Comparison of ENCODE assay signal across 18 cellular contexts in the genomic region with DNA sequence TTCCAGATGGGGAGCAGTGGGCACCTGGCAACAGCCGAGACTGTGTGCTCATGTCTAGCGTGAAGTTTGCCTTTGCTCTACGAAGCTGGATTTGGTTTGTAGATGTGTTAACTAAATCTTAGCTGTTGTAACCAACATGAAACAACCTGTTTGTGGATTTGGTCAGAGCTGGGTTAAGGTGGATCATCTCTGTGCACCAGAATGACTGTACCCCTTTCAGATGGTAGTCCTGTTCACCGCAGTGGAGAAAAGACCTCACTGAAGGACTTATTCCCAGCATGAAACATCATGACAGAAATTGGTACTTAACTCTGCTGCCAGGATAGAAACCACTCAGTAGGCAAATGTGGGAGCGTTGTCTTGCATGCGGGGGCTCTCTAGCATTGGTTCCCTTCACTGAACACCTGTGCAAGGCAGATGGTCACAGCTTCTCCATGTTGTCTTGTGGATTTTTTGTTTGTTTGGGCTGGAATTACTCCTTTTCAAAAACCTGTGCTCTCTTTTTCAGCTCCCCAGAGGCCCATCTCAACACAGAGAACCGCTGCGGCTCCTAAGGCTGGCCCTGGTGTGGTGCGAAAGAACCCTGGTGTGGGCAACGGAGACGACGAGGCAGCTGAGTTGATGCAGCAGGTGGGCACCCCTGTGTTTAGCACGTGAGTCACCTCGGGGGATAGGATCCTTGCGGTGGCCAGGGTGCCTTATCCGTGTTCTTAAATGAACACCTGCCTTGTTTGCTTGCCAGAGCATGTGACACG. TPM values are rescaled to one million over a fixed set of nuclear protein-coding genes. Genes with fewer than 3 reads are reported as not detected.
DNase-seq lines count a peak whose midpoint lies in the region; ATAC-seq and TF ChIP-seq lines count a peak whose summit lies in the region.
"Had no signal": no experiment of that assay in that cellular context is flagged by ENCODE, and none has a peak within 500 bp of the region (broad histone marks: within the 10 kb centered on the region; RNA-seq: fewer than 3 reads in every experiment).

No MANE protein-coding gene starts in this region.

- no peaks in the 10 kb centered on the region for H3K4me1 ChIP-seq in thyroid gland

- peak; percentile 60 for ATAC-seq in activated CD8-positive, alpha-beta memory T cell treated with anti-CD3 and anti-CD28 coated beads, Interleukin-2, amount 10 ng/mL, durations not matched to agents 7 days and 5 days
- no peak for ATAC-seq in stimulated activated naive B cell treated with anti-CD40 and anti-IgM and Interleukin-4, amounts not matched to agents 10 μg/mL and 1 μg/mL and 100 μg/mL, for 72 hours (replicated peaks)
- ATAC-seq in GM18520 (IDR thresholded peaks at IDR 0.05; ENCODE audit: unreplicated experiment), result no peak
- ATAC-seq: body of pancreas, heart right ventricle had no signal

- no peak overlapping the region for H3K4me3 Mint-ChIP-seq in activated CD8-positive, alpha-beta memory T cell treated with anti-CD3 and anti-CD28 coated beads, Interleukin-2, amount 10 ng/mL, durations not matched to agents 7 days and 5 days
- no peak overlapping the region for H3K4me3 Mint-ChIP-seq in activated naive CD8-positive, alpha-beta T cell treated with anti-CD3 and anti-CD28 coated beads for 36 hours
- H3K4me3 Mint-ChIP-seq in stimulated activated naive B cell treated with anti-CD40 and anti-IgM and Interleukin-4, amounts not matched to agents 10 μg/mL and 1 μg/mL and 100 μg/mL, for 72 hours, result no peak overlapping the region
- H3K4me3 Mint-ChIP-seq: nephron; T-helper 2 cell treated with Interferon-gamma antibody and Interleukin-4, amounts not matched to agents 5 μg/mL and 100 μg/mL, for 36 hours had no signal

- peak; percentile 52 for DNase-seq in activated CD8-positive, alpha-beta memory T cell treated with anti-CD3 and anti-CD28 coated beads, Interleukin-2, amount 10 ng/mL, durations not matched to agents 7 days and 5 days
- no peak for DNase-seq in activated CD8-positive, alpha-beta memory T cell treated with anti-CD3 and anti-CD28 coated beads, Interleukin-2, amount 50 U/mL, for 4 hours
- DNase-seq in NCI-H2107 (lab: John Stamatoyannopoulos, UW) (peak; percentile 40), thyroid gland (no peak), occipital lobe (lab: John Stamatoyannopoulos, UW) (no peak)
- no peak for DNase-seq in activated naive CD8-positive, alpha-beta T cell treated with anti-CD3 and anti-CD28 coated beads for 36 hours
- DNase-seq in stimulated activated naive B cell treated with anti-CD40 and anti-IgM and Interleukin-4, amounts not matched to agents 10 μg/mL and 1 μg/mL and 100 μg/mL, for 72 hours, result no peak
- DNase-seq: activated effector memory CD4-positive, alpha-beta T cell treated with Interleukin-2 at 50 U/mL for 16 hours; COR-L47; dermis blood vessel endothelial cell; heart right ventricle; NCI-H446 treated with DMSO at 0.1 percent for 48 hours had no signal

- H3K27me3 ChIP-seq in thyroid gland, result no peaks in the 10 kb centered on the region
- H3K27me3 ChIP-seq: body of pancreas, heart right ventricle had no signal

- intact Hi-C loops in thyroid gland (cut with DNase I), result no loop called here

- TF ChIP-seq POLR2A in thyroid gland (IDR thresholded peaks at IDR 0.05), result no peak

- H3K27me3 Mint-ChIP-seq in activated CD8-positive, alpha-beta memory T cell treated with anti-CD3 and anti-CD28 coated beads, Interleukin-2, amount 10 ng/mL, durations not matched to agents 7 days and 5 days, result no peaks in the 10 kb centered on the region
- no peaks in the 10 kb centered on the region for H3K27me3 Mint-ChIP-seq in activated naive CD8-positive, alpha-beta T cell treated with anti-CD3 and anti-CD28 coated beads for 36 hours
- no peaks in the 10 kb centered on the region for H3K27me3 Mint-ChIP-seq in stimulated activated naive B cell treated with anti-CD40 and anti-IgM and Interleukin-4, amounts not matched to agents 10 μg/mL and 1 μg/mL and 100 μg/mL, for 72 hours

- 93 to 96% methylated on average over 16 to 17 of the region's 17 CpGs for WGBS in thyroid gland, 2 donors

- CTCF ChIA-PET in activated CD8-positive, alpha-beta memory T cell treated with anti-CD3 and anti-CD28 coated beads, Interleukin-2, amount 10 ng/mL, durations not matched to agents 7 days and 5 days (lab: Charles Lee), result interaction anchor here (1.1 kb wide), 1 partner anchor 61 kb away, joined by 3 read pairs; no protein-coding TSS in a partner anchor

- peaks cover 42% of the 10 kb centered on the region for H3K4me1 Mint-ChIP-seq in activated CD8-positive, alpha-beta memory T cell treated with anti-CD3 and anti-CD28 coated beads, Interleukin-2, amount 10 ng/mL, durations not matched to agents 7 days and 5 days
- H3K4me1 Mint-ChIP-seq in activated naive CD8-positive, alpha-beta T cell treated with anti-CD3 and anti-CD28 coated beads for 36 hours, result peaks cover 25% of the 10 kb centered on the region
- peaks cover 5 to 12% of the 10 kb centered on the region in 2 donors for H3K4me1 Mint-ChIP-seq in stimulated activated naive B cell treated with anti-CD40 and anti-IgM and Interleukin-4, amounts not matched to agents 10 μg/mL and 1 μg/mL and 100 μg/mL, for 72 hours
- H3K4me1 Mint-ChIP-seq: nephron had no signal

- H3K9me3 Mint-ChIP-seq in activated CD8-positive, alpha-beta memory T cell treated with anti-CD3 and anti-CD28 coated beads, Interleukin-2, amount 10 ng/mL, durations not matched to agents 7 days and 5 days (ENCODE audit: low read depth), result no peaks in the 10 kb centered on the region
- H3K9me3 Mint-ChIP-seq in activated naive CD8-positive, alpha-beta T cell treated with anti-CD3 and anti-CD28 coated beads for 36 hours, result no peaks in the 10 kb centered on the region
- H3K9me3 Mint-ChIP-seq in stimulated activated naive B cell treated with anti-CD40 and anti-IgM and Interleukin-4, amounts not matched to agents 10 μg/mL and 1 μg/mL and 100 μg/mL, for 72 hours, result no peaks in the 10 kb centered on the region
- H3K9me3 Mint-ChIP-seq: nephron; T-helper 2 cell treated with Interferon-gamma antibody and Interleukin-4, amounts not matched to agents 5 μg/mL and 100 μg/mL, for 36 hours had no signal

- no peaks in the 10 kb centered on the region for H3K9me3 ChIP-seq in thyroid gland
- H3K9me3 ChIP-seq: body of pancreas, heart right ventricle had no signal

- no peak for TF ChIP-seq CTCF in thyroid gland (IDR thresholded peaks at IDR 0.05)

- no peak overlapping the region for H3K27ac Mint-ChIP-seq in activated CD8-positive, alpha-beta memory T cell treated with anti-CD3 and anti-CD28 coated beads, Interleukin-2, amount 10 ng/mL, durations not matched to agents 7 days and 5 days
- H3K27ac Mint-ChIP-seq in activated naive CD8-positive, alpha-beta T cell treated with anti-CD3 and anti-CD28 coated beads for 36 hours, result peak overlapping the region; percentile 12
- H3K27ac Mint-ChIP-seq in stimulated activated naive B cell treated with anti-CD40 and anti-IgM and Interleukin-4, amounts not matched to agents 10 μg/mL and 1 μg/mL and 100 μg/mL, for 72 hours, result peak overlapping the region; percentile 5
- H3K27ac Mint-ChIP-seq: nephron; T-helper 2 cell treated with Interferon-gamma antibody and Interleukin-4, amounts not matched to agents 5 μg/mL and 100 μg/mL, for 36 hours had no signal

- H3K36me3 Mint-ChIP-seq in activated CD8-positive, alpha-beta memory T cell treated with anti-CD3 and anti-CD28 coated beads, Interleukin-2, amount 10 ng/mL, durations not matched to agents 7 days and 5 days, result peaks cover 54% of the 10 kb centered on the region
- H3K36me3 Mint-ChIP-seq in activated naive CD8-positive, alpha-beta T cell treated with anti-CD3 and anti-CD28 coated beads for 36 hours, result peaks cover 32% of the 10 kb centered on the region
- H3K36me3 Mint-ChIP-seq in stimulated activated naive B cell treated with anti-CD40 and anti-IgM and Interleukin-4, amounts not matched to agents 10 μg/mL and 1 μg/mL and 100 μg/mL, for 72 hours, result peaks cover 34 to 52% of the 10 kb centered on the region in 2 donors

- no peak overlapping the region for H3K27ac ChIP-seq in thyroid gland
- H3K27ac ChIP-seq: body of pancreas, heart right ventricle had no signal

- no peak overlapping the region for H3K4me3 ChIP-seq in thyroid gland (replicated peaks in 1 of 3)
- H3K4me3 ChIP-seq: body of pancreas, heart right ventricle, lung had no signal

- peaks cover 36 to 38% of the 10 kb centered on the region in 2 donors for H3K36me3 ChIP-seq in thyroid gland

RNA-seq across cellular contexts. Expression of a gene that starts 19.3 kb away (rescaled TPM):
- 1 to 10 TPM in 1 of 2 experiments, under 1 TPM in 1; 0.30 to 1.1 TPM for total RNA-seq in activated CD8-positive, alpha-beta memory T cell treated with anti-CD3 and anti-CD28 coated beads, Interleukin-2, amount 10 ng/mL, durations not matched to agents 7 days and 5 days
- under 1 TPM; 0.27 to 0.56 TPM for total RNA-seq in activated naive CD8-positive, alpha-beta T cell treated with anti-CD3 and anti-CD28 coated beads for 36 hours
- total RNA-seq in thyroid gland (1 to 10 TPM in 1 of 4 donors, under 1 TPM in 1, not detected in 2; 0.27 to 2.3 TPM), occipital lobe (not detected)
- total RNA-seq: OCI-LY7 had no signal

RNA-seq across cellular contexts. Expression of a gene that starts 19.6 kb away (rescaled TPM):
- 100 to 1,000 TPM; 114 to 149 TPM for total RNA-seq in activated CD8-positive, alpha-beta memory T cell treated with anti-CD3 and anti-CD28 coated beads, Interleukin-2, amount 10 ng/mL, durations not matched to agents 7 days and 5 days
- total RNA-seq in activated naive CD8-positive, alpha-beta T cell treated with anti-CD3 and anti-CD28 coated beads for 36 hours, result 100 to 1,000 TPM; 154 to 156 TPM
- total RNA-seq in thyroid gland (100 to 1,000 TPM in 3 of 4 donors, 10 to 100 TPM in 1; 98.9 to 143 (median 110) TPM), occipital lobe (109 TPM)

Comparison
In these comparisons a context has a peak if more than half of its experiments do, and no peak if none do; other contexts are left out.
1. DNase-seq: peak in activated CD8-positive, alpha-beta memory T cell treated with anti-CD3 and anti-CD28 coated beads, Interleukin-2, amount 10 ng/mL, durations not matched to agents 7 days and 5 days (single experiment) and NCI-H2107 (single experiment); none in activated CD8-positive, alpha-beta memory T cell treated with anti-CD3 and anti-CD28 coated beads, Interleukin-2, amount 50 U/mL, for 4 hours (single experiment), activated naive CD8-positive, alpha-beta T cell treated with anti-CD3 and anti-CD28 coated beads for 36 hours (single experiment), stimulated activated naive B cell treated with anti-CD40 and anti-IgM and Interleukin-4, amounts not matched to agents 10 μg/mL and 1 μg/mL and 100 μg/mL, for 72 hours (single experiment), thyroid gland (0 of 2) and occipital lobe (single experiment).